21 cellular contexts compared by ENCODE assay signal in the genomic region with DNA sequence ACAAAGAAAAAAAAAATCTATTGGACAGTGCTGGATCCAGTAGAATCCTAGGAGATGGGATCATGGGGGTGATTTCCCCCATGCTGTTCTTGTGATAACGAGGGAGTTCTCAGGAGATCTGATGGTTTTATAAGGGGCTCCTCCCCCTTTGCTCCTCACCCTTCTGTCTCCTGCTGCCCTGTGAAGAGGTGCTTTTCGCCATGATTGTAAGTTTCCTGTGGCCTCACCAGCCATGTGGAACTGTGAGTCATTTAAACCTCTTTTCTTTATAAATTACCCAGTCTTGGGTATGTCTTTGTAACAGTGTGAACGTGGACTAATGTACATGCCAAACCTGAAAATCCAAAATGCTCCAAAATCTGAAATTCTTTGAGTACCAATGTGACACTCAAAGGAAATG. TPM values are rescaled to one million over a fixed set of nuclear protein-coding genes. Genes with fewer than 3 reads are reported as not detected.
DNase-seq lines count a peak whose midpoint lies in the region; ATAC-seq, FAIRE-seq and TF ChIP-seq lines count a peak whose summit lies in the region.
"Had no signal": no experiment of that assay in that cellular context is flagged by ENCODE, and none has a peak within 500 bp of the region (broad histone marks: within the 10 kb centered on the region; RNA-seq: fewer than 3 reads in every experiment).

No MANE protein-coding gene starts in this region.

- POLR2A ChIA-PET in GM12878 (lab: Charles Lee): interaction anchor here (1.3 to 2.4 kb wide), 2 partner anchors 21 to 24 kb away, joined by 3 to 13 read pairs; no protein-coding TSS in a partner anchor

- CTCF ChIA-PET in GM12878 (lab: Yijun Ruan, JAX): interaction anchor here (2.0 kb wide), 1 partner anchor 42 kb away, joined by 5 read pairs; no protein-coding TSS in a partner anchor

- H3F3A ChIP-seq in DOHH2 (ENCODE audit: control insufficient read depth, insufficient read depth): no peaks in the 10 kb centered on the region

- in situ Hi-C loops in GM12878 (cut with MboI) (loop anchor here (25.0 kb wide), 1 partner anchor 1998 kb away; no protein-coding TSS in a partner anchor), gastrocnemius medialis (cut with MboI; ENCODE audit: low sequenced_read_pairs in 4 of 4) (loop anchor here in 1 of 4 donors (10.0 kb wide), 1 partner anchor 54 kb away; no protein-coding TSS in a partner anchor)

- TF ChIP-seq CTCF in DOHH2 (IDR thresholded peaks at IDR 0.05; ENCODE audit: low read depth, low read length, poor library complexity, severe bottlenecking) (no peak), GM12878 (IDR thresholded peaks at IDR 0.05 in 2 of 3, conservative IDR thresholded peaks at IDR 0.05 in 1 of 3; ENCODE audit: control insufficient read depth in 2 of 3, extremely low read depth in 1 of 3, insufficient read depth in 1 of 3, low read depth in 3 of 3, low read length in 3 of 3) (no peak), gastrocnemius medialis (IDR thresholded peaks at IDR 0.05 in 4 of 5, conservative IDR thresholded peaks at IDR 0.05 in 1 of 5) (no peak)

- SMC1A ChIA-PET in GM12878 (lab: Charles Lee; ENCODE audit: uncharacterized antibody, unreplicated experiment): interaction anchor here (2.3 to 2.9 kb wide), 3 partner anchors 13 to 26 kb away, joined by 9 to 36 read pairs (median 11); no protein-coding TSS in a partner anchor

- no peak overlapping the region for H2AFZ ChIP-seq in GM12878 (ENCODE audit: control insufficient read depth, low read depth, low read length)
- H2AFZ ChIP-seq: GM23248 had no signal

- peaks cover 47% of the 10 kb centered on the region for H3K4me1 ChIP-seq in DOHH2 (ENCODE audit: control insufficient read depth, low read length)
- H3K4me1 ChIP-seq in GM12878 (ENCODE audit: control insufficient read depth, insufficient read depth, low read length): peaks cover 36% of the 10 kb centered on the region
- peaks cover 69 to 78% of the 10 kb centered on the region in 2 donors for H3K4me1 ChIP-seq in gastrocnemius medialis
- H3K4me1 ChIP-seq: Caco-2 had no signal

- RAD21 ChIA-PET in GM12878 (lab: Charles Lee; ENCODE audit: unreplicated experiment): no interaction called here

- peak; percentile 18 for FAIRE-seq in GM19239 (lab: Jason Lieb, UNC)
- FAIRE-seq in GM12878 (lab: Jason Lieb, UNC): no peak
- FAIRE-seq: A204.1, H1 had no signal

- no peak overlapping the region for H3K9ac ChIP-seq in GM12878 (ENCODE audit: control insufficient read depth, insufficient read depth, low read length)
- H3K9ac ChIP-seq: BLaER1, GM23248 had no signal

- ATAC-seq in GM12878: no peak
- ATAC-seq in gastrocnemius medialis: no peak
- ATAC-seq: CD8-positive, alpha-beta T cell; HCT116 had no signal

- no peak for TF ChIP-seq POLR2A in GM12878 (IDR thresholded peaks at IDR 0.05; ENCODE audit: low read depth, low read length)
- TF ChIP-seq POLR2A in gastrocnemius medialis (IDR thresholded peaks at IDR 0.05): no peak

- H3K4me3 ChIP-seq in DOHH2 (ENCODE audit: low read length) (peak overlapping the region; percentile 44; the same call in 1 of the 2 replicates), GM12878 (no peak overlapping the region; the same call in 1 of the 2 replicates), gastrocnemius medialis (no peak overlapping the region)
- H3K4me3 ChIP-seq: BLaER1, GM23248 had no signal

- no TSS peak for BruUV-seq in GM12878 (replicated peaks; lab: Mats Ljungman, UMichigan)

- H3K9me2 ChIP-seq in DOHH2 (replicated peaks; ENCODE audit: control insufficient read depth, low read length): no peaks in the 10 kb centered on the region

- peaks cover 99% of the 10 kb centered on the region for H3K79me2 ChIP-seq in DOHH2 (ENCODE audit: control insufficient read depth, low read length)
- peaks cover 98% of the 10 kb centered on the region for H3K79me2 ChIP-seq in GM12878 (ENCODE audit: control insufficient read depth, insufficient read depth, low read length)

- TF ChIP-seq RAD21 in GM12878 (IDR thresholded peaks at IDR 0.05; ENCODE audit: insufficient read depth, low read depth, low read length): no peak

- H4K20me1 ChIP-seq in DOHH2 (ENCODE audit: control insufficient read depth, insufficient read depth, low read depth, low read length): no peaks in the 10 kb centered on the region
- H4K20me1 ChIP-seq in GM12878 (ENCODE audit: control insufficient read depth, insufficient read depth): no peaks in the 10 kb centered on the region

- H3K4me2 ChIP-seq in DOHH2 (ENCODE audit: low read length): peak overlapping the region; percentile 60; the same call in 1 of the 2 replicates
- H3K4me2 ChIP-seq in GM12878 (ENCODE audit: control insufficient read depth, insufficient read depth): no peak overlapping the region
- H3K4me2 ChIP-seq: BLaER1 had no signal

- intact Hi-C loops in GM12878 (cut with micrococcal nuclease; ENCODE audit: unreplicated experiment): no loop called here
- intact Hi-C loops in gastrocnemius medialis (cut with DNase I; ENCODE audit: low total_unique reads): no loop called here

- DNase-seq in GM19239 (ENCODE audit: insufficient read length, low spot score) (no peak), GM12878 (ENCODE audit: low read depth, low spot score) (no peak), NCI-H2107 treated with DMSO at 0.1 percent for 48 hours (lab: John Stamatoyannopoulos, UW; ENCODE audit: unreplicated experiment) (no peak), gastrocnemius medialis (no peak)
- no peak for DNase-seq in activated CD4-positive, alpha-beta T cell treated with anti-CD3 and anti-CD28 coated beads, Interleukin-2, amount 50 U/mL, for 1 hour
- DNase-seq: Caco-2; CD4-positive, CD25-positive, alpha-beta regulatory T cell; CD8-positive, alpha-beta T cell; DMS153; DND-41; EL; GDM1; GM23248; H7 had no signal

- H3K36me3 ChIP-seq in DOHH2 (ENCODE audit: control insufficient read depth, low read length): peaks cover 82% of the 10 kb centered on the region
- 0 out of 4 replicates have a peak, but pooled peaks cover 0 to 13% of the 10 kb centered on the region in 2 experiments for H3K36me3 ChIP-seq in GM12878 (ENCODE audit: control insufficient read depth in 2 of 2, insufficient read depth in 2 of 2, low read length in 1 of 2)
- H3K36me3 ChIP-seq in gastrocnemius medialis: no peaks in the 10 kb centered on the region

- WGBS in GM12878 (ENCODE audit: insufficient coverage, insufficient replicate concordance, low lambda C conversion rate, missing lambda C conversion rate): 73% methylated on average over 3 of the region's 3 CpGs

- H3K27ac ChIP-seq in DOHH2 (ENCODE audit: low read depth, low read length) (no peak overlapping the region), GM12878 (ENCODE audit: control insufficient read depth, insufficient read depth) (peak overlapping the region; percentile 47; the same call in 1 of the 2 replicates), gastrocnemius medialis (peak overlapping the region in 1 of 4 donors; percentile 9)
- H3K27ac ChIP-seq: 22Rv1, BLaER1, C4-2B, GM23248 had no signal

- TF ChIP-seq EP300 in GM12878 (IDR thresholded peaks at IDR 0.05; ENCODE audit: borderline replicate concordance in 1 of 2, control insufficient read depth in 1 of 2, low read depth in 2 of 2, low read length in 2 of 2): no peak

- H3K27me3 ChIP-seq in DOHH2 (ENCODE audit: control insufficient read depth, low read length): no peaks in the 10 kb centered on the region
- H3K27me3 ChIP-seq in GM12878 (replicated peaks in 1 of 2; ENCODE audit: control insufficient read depth in 2 of 2, insufficient read depth in 2 of 2, low read length in 1 of 2): no peaks in the 10 kb centered on the region
- no peaks in the 10 kb centered on the region for H3K27me3 ChIP-seq in gastrocnemius medialis
- H3K27me3 ChIP-seq: BLaER1 had no signal

- peaks cover 12% of the 10 kb centered on the region; the same call in 1 of the 2 replicates for H3K9me3 ChIP-seq in DOHH2 (ENCODE audit: control insufficient read depth, insufficient read depth, low read length)
- H3K9me3 ChIP-seq in GM12878 (replicated peaks; ENCODE audit: control insufficient read depth, insufficient read depth, low read length): peaks cover 11% of the 10 kb centered on the region; the same call in 2 of the 3 replicates
- no peaks in the 10 kb centered on the region for H3K9me3 ChIP-seq in gastrocnemius medialis
- H3K9me3 ChIP-seq: Caco-2 had no signal

TF ChIP-seq in GM12878, 131 proteins besides CTCF, POLR2A, EP300 and RAD21:
- no peak for TF ChIP-seq SREBF1 (IDR thresholded peaks at IDR 0.05; ENCODE audit: low read length)
- peak; percentile 78; the same call in 1 of the 2 replicates for TF ChIP-seq CBX5 (IDR thresholded peaks at IDR 0.05; ENCODE audit: low read depth)
TF ChIP-seq in GM12878: peak in this region for 1.

RNA-seq across cellular contexts. Expression of a gene that starts 45.5 kb away (rescaled TPM):
- total RNA-seq in GM12878 (2013; cell fraction: nucleolus; rRNA removed): 377 and 388 TPM in 2 replicates
- total RNA-seq in GM12878 (2014; rRNA removed) (31.4 and 34.0 TPM in 2 replicates), GM12878 (2014; rRNA removed; fragmentation: Illumina TruSeq; extraction: Trizol) (31.8 and 36.0 TPM in 2 replicates), GM12878 (2021) (65.5 and 67.1 TPM in 2 replicates), gastrocnemius medialis (10 to 100 TPM; 24.5 to 56.9 (median 31.3) TPM)
- polyA plus RNA-seq in GM12878 (2011; ENCODE audit: low read depth): 31.3 TPM
- polyA plus RNA-seq in GM12878 (2011; rRNA removed) (35.8 and 48.2 TPM in 2 replicates), GM12878 (2014; fragmentation: Illumina TruSeq; extraction: Trizol) (36.2 and 45.5 TPM in 2 replicates), GM12878 (2014; fragmentation: Nextera tagmentation; extraction: Ambion mirVana) (1 to 10 TPM; 4.7 to 7.2 TPM), GM12878 (2014; rRNA removed) (36.8 and 40.2 TPM in 2 replicates), GM12878 (2016; fragmentation: Nextera tagmentation; extraction: Ambion mirVana) (10 to 100 TPM; 36.4 to 39.0 TPM)
- 29.9 and 38.0 TPM in 2 replicates for polyA plus RNA-seq in GM12878 (2011; cell fraction: cytosol; rRNA removed)
- 207 and 232 TPM in 2 replicates for polyA plus RNA-seq in GM12878 (2011; cell fraction: nucleus; rRNA removed)
- 41.1 and 58.4 TPM in 2 replicates for polyA plus RNA-seq in GM12878 (2012)
- polyA minus RNA-seq in GM12878 (2011; rRNA and poly(A)+ RNA removed): 78.9 TPM in 2 replicates
- 19.1 and 20.3 TPM in 2 replicates for polyA minus RNA-seq in GM12878 (2011; cell fraction: cytosol; rRNA and poly(A)+ RNA removed)
- 141 and 199 TPM in 2 replicates for polyA minus RNA-seq in GM12878 (2011; cell fraction: nucleus; rRNA and poly(A)+ RNA removed)
